8 cellular contexts compared by ENCODE assay signal in the genomic region with DNA sequence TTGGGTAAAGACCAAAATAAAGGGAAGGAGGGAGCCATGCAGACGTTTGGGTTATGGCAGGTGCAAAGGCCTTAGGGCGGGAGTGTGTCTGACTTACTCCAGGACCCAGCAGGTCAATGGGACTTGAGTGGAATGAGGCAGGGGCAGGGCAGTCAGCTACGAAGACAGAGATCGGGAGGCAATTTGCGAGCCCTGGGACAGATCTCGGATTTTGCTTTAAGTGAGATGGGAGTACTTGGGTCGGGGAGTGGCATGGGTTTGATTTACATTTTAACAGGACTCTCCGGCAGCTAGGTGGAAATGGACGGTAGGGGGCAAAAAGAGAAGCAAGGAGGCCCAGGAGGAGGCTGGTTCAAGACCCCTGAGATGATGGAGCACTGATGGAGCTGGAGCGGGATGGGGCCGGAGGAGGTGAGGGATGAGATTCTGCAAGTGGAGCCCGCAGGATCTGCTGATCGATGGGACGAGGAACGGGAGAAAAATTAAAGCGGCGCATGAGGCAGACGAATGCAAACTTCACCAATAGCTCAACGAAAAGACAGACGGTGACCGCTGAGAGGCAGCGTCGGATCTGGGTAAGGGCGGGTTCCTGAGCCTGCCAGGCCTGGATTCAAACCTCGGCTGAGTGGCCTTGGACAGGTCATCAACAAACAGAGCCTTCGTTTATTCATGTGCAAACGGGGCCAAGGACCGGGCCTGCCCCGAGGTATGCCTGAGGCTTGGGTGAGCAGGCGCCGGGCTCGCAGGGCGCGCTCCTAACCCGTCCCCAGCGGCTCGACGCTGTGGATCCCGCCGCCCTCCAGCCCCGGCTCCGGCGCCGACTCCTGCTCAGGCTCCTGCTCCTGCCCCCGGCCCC. TPM values are rescaled to one million over a fixed set of nuclear protein-coding genes. Genes with fewer than 3 reads are reported as not detected.
DNase-seq lines count a peak whose midpoint lies in the region; ATAC-seq and TF ChIP-seq lines count a peak whose summit lies in the region.

No MANE protein-coding gene starts in this region.

- H3K4me2 ChIP-seq in OCI-LY7 (ENCODE audit: low read length) = peak overlapping the region; percentile 87

- POLR2A ChIA-PET in OCI-LY7 (lab: Charles Lee) = interaction anchor here (0.5 to 6.0 kb wide), 9 partner anchors 8 to 172 kb away, joined by 3 to 44 read pairs (median 3); a partner anchor contains a TSS

- H3K27me3 ChIP-seq in HUES48 (ENCODE audit: control insufficient read depth, insufficient read depth, low read length) = no peaks in the 10 kb centered on the region
- H3K27me3 ChIP-seq in foreskin keratinocyte = no peaks in the 10 kb centered on the region

- peaks cover 3% of the 10 kb centered on the region for H3K9me3 Mint-ChIP-seq in neural crest cell

- no TSS peak for BruUV-seq in OCI-LY7 (replicated peaks; lab: Mats Ljungman, UMichigan)

- H3K27me3 Mint-ChIP-seq in neural crest cell (ENCODE audit: low read depth) = no peaks in the 10 kb centered on the region

- H3K27ac Mint-ChIP-seq in neural crest cell (ENCODE audit: unreplicated experiment) = peak overlapping the region; percentile 93

- peaks cover 23% of the 10 kb centered on the region for H3K4me1 Mint-ChIP-seq in neural crest cell

- peak overlapping the region; percentile 37; the same call in 1 of the 2 replicates for H3K9ac ChIP-seq in HUES48 (ENCODE audit: low read depth, low read length)

- DNase-seq in DMS79 (lab: John Stamatoyannopoulos, UW) = peak; percentile 37
- DNase-seq in OCI-LY7 (ENCODE audit: low spot score) = peak; percentile 85
- peak; percentile 62 for DNase-seq in activated gamma-delta T cell (lab: John Stamatoyannopoulos, UW)
- peak; percentile 66 to 78 for DNase-seq in foreskin keratinocyte
- DNase-seq in neural crest cell (ENCODE audit: low read depth, low spot score) = peak; percentile 62
- DNase-seq in stromal cell of bone marrow (ENCODE audit: low read depth) = peak; percentile 64

- TF ChIP-seq CTCF in OCI-LY7 (conservative IDR thresholded peaks at IDR 0.05; ENCODE audit: low read length) (peak; percentile 77), foreskin keratinocyte (conservative IDR thresholded peaks at IDR 0.05) (peak; percentile 42), neural crest cell (conservative IDR thresholded peaks at IDR 0.05) (peak; percentile 50)

- ATAC-seq in GM21447 (IDR thresholded peaks at IDR 0.05; ENCODE audit: unreplicated experiment) (peak; percentile 46), foreskin keratinocyte (peak; percentile 87)

- H3K36me3 ChIP-seq in HUES48 (ENCODE audit: control insufficient read depth, insufficient read depth, low read length) (peaks cover 23% of the 10 kb centered on the region), OCI-LY7 (ENCODE audit: insufficient read depth, low read length) (peaks cover 29% of the 10 kb centered on the region)

- H3K36me3 Mint-ChIP-seq in neural crest cell (ENCODE audit: low read depth) = peaks cover 21% of the 10 kb centered on the region

- intact Hi-C loops in OCI-LY7 (cut with micrococcal nuclease; ENCODE audit: unreplicated experiment) = loop anchor here (2.0 kb wide), 1 partner anchor 27 kb away; a partner anchor contains a TSS

- H3K27ac ChIP-seq in HUES48 (ENCODE audit: low read depth, low read length) (peak overlapping the region; percentile 71), OCI-LY7 (ENCODE audit: low read depth, low read length, poor library complexity, severe bottlenecking) (peak overlapping the region; percentile 84), foreskin keratinocyte (peak overlapping the region; percentile 57)

- no peaks in the 10 kb centered on the region for H4K20me1 ChIP-seq in OCI-LY7 (ENCODE audit: insufficient read depth, low read length)

- H3K79me2 ChIP-seq in OCI-LY7 (ENCODE audit: insufficient read depth, low read depth, low read length) = peaks cover 27% of the 10 kb centered on the region; the same call in 1 of the 2 replicates

- H3K9me3 ChIP-seq in HUES48 (ENCODE audit: control insufficient read depth, insufficient read depth, low read length) = no peaks in the 10 kb centered on the region
- H3K9me3 ChIP-seq in OCI-LY7 (ENCODE audit: low read length) = peaks cover 11% of the 10 kb centered on the region; the same call in 1 of the 2 replicates

- H3K4me3 ChIP-seq in HUES48 (ENCODE audit: low read depth, low read length) (peak overlapping the region; percentile 72), OCI-LY7 (ENCODE audit: low read depth, low read length, poor library complexity, severe bottlenecking) (peak overlapping the region; percentile 69)

- CTCF ChIA-PET in OCI-LY7 (lab: Charles Lee; ENCODE audit: unreplicated experiment) = interaction anchor here (1.1 to 1.2 kb wide), 2 partner anchors 44 to 47 kb away, joined by 4 to 5 read pairs; no protein-coding TSS in a partner anchor

- peak overlapping the region; percentile 91 for H3K4me3 Mint-ChIP-seq in neural crest cell

- H3K9me2 ChIP-seq in OCI-LY7 (ENCODE audit: insufficient read depth, low read length) = no peaks in the 10 kb centered on the region

- H3K4me1 ChIP-seq in HUES48 (ENCODE audit: control insufficient read depth, insufficient read depth, low read length) = peaks cover 8% of the 10 kb centered on the region
- peaks cover 51% of the 10 kb centered on the region for H3K4me1 ChIP-seq in OCI-LY7 (ENCODE audit: insufficient read depth, low read length, poor library complexity, severe bottlenecking)
- H3K4me1 ChIP-seq in foreskin keratinocyte = peaks cover 10% of the 10 kb centered on the region

- H2AFZ ChIP-seq in OCI-LY7 (ENCODE audit: low read length) = peak overlapping the region; percentile 82

RNA-seq across cellular contexts. Expression of a gene that starts 0.8 kb away (rescaled TPM):
- 61.8 and 82.9 TPM in 2 replicates for total RNA-seq in OCI-LY7 (2014; rRNA removed; shearing (Covaris generic))
- 140 and 151 TPM in 2 replicates for total RNA-seq in OCI-LY7 (2022)
- 81.2 and 198 TPM in 2 replicates for total RNA-seq in foreskin keratinocyte
- 115 and 292 TPM in 2 replicates for polyA plus RNA-seq in foreskin keratinocyte
- 62.4 and 65.2 TPM in 2 replicates for total RNA-seq in neural crest cell

RNA-seq across cellular contexts. Expression of a gene that starts 26.8 kb away (rescaled TPM):
- total RNA-seq in OCI-LY7 (2014; rRNA removed; shearing (Covaris generic)) = 87.2 and 114 TPM in 2 replicates
- total RNA-seq in OCI-LY7 (2022) (92.7 and 111 TPM in 2 replicates), foreskin keratinocyte (72.4 and 207 TPM in 2 replicates), neural crest cell (12.5 and 14.4 TPM in 2 replicates)
- 74.9 and 203 TPM in 2 replicates for polyA plus RNA-seq in foreskin keratinocyte

RNA-seq across cellular contexts. Expression of a gene that starts 55.0 kb away (rescaled TPM):
- 20.8 and 22.1 TPM in 2 replicates for total RNA-seq in OCI-LY7 (2014; rRNA removed; shearing (Covaris generic))
- total RNA-seq in OCI-LY7 (2022) (17.4 and 19.0 TPM in 2 replicates), foreskin keratinocyte (23.0 and 28.8 TPM in 2 replicates), neural crest cell (30.4 and 33.3 TPM in 2 replicates)
- polyA plus RNA-seq in foreskin keratinocyte = 14.7 and 16.4 TPM in 2 replicates

Comparison
In these comparisons a context has a peak if more than half of its experiments do, and no peak if none do; other contexts are left out.
1. Peak in every context shown above with its lines: DNase-seq, ATAC-seq, H3K4me3 ChIP-seq and H3K27ac ChIP-seq.